ENCODE assay signal across 13 cellular contexts in genomic region chr14:84409435-84409834, GRCh38.
"Had no signal": no experiment of that assay in that cellular context is flagged by ENCODE, and none has a peak within 500 bp of the region (broad histone marks: within the 10 kb centered on the region; RNA-seq: fewer than 3 reads in every experiment).

No MANE protein-coding gene starts in this region.

- H3K27me3 ChIP-seq: breast epithelium, right lobe of liver, suprapubic skin had no signal

- DNase-seq: activated CD4-positive, alpha-beta T cell treated with anti-CD3 and anti-CD28 coated beads, Interleukin-2, amount 10 ng/mL, durations not matched to agents 7 days and 5 days; activated CD8-positive, alpha-beta memory T cell treated with anti-CD3 and anti-CD28 coated beads for 24 hours; activated naive CD8-positive, alpha-beta T cell treated with anti-CD3 and anti-CD28 coated beads for 36 hours; anterior cingulate cortex; head of caudate nucleus; left cardiac atrium; lower lobe of right lung; midbrain; right lobe of liver; SW 1271 had no signal

- H3K9me3 ChIP-seq: right lobe of liver, suprapubic skin had no signal

- H3K36me3 ChIP-seq: breast epithelium, lower lobe of right lung, right lobe of liver, suprapubic skin had no signal

- ATAC-seq: esophagus mucosa, left cardiac atrium, lower lobe of right lung, right lobe of liver had no signal

- H3K27ac ChIP-seq: breast epithelium, lower lobe of right lung, right lobe of liver, suprapubic skin had no signal

- H3K4me1 ChIP-seq: breast epithelium, lower lobe of right lung, right lobe of liver, suprapubic skin had no signal

- H3K4me3 ChIP-seq: breast epithelium, lower lobe of right lung, right lobe of liver, suprapubic skin had no signal
